Comparison of ENCODE assay signal across 36 cellular contexts in genomic region chr13:46754812-46755211, GRCh38.
"Had no signal": no experiment of that assay in that cellular context is flagged by ENCODE, and none has a peak within 500 bp of the region (broad histone marks: within the 10 kb centered on the region; RNA-seq: fewer than 3 reads in every experiment).

No MANE protein-coding gene starts in this region.

- H3K36me3 ChIP-seq: adrenal gland, breast epithelium had no signal

- H3K9me3 ChIP-seq: adrenal gland, body of pancreas, breast epithelium had no signal

- H3K27ac Mint-ChIP-seq: activated B cell treated with CpG ODN at 0.5 μM for 24 hours; activated CD4-positive, alpha-beta memory T cell treated with anti-CD3 and anti-CD28 coated beads for 36 hours; activated CD4-positive, alpha-beta T cell treated with anti-CD3 and anti-CD28 coated beads, Interleukin-2, amount 10 ng/mL, durations not matched to agents 24 days and 14 days; activated CD8-positive, alpha-beta T cell treated with anti-CD3 and anti-CD28 coated beads for 36 hours; activated naive CD4-positive, alpha-beta T cell treated with anti-CD3 and anti-CD28 coated beads for 36 hours; activated naive CD4-positive, alpha-beta T cell treated with anti-CD3 and anti-CD28 coated beads, Interleukin-2, amount 50 U/mL, for 72 hours; activated naive CD8-positive, alpha-beta T cell treated with anti-CD3 and anti-CD28 coated beads for 36 hours; activated T-cell treated with anti-CD3 and anti-CD28 coated beads, Interleukin-2, amount 50 U/mL, for 72 hours; activated T-helper 1 cell treated with anti-CD3 and anti-CD28 coated beads, Interleukin-12 subunit alpha, Interleukin-12 subunit beta, Interleukin-2, Interleukin-4 antibody, amounts not matched to agents 30 ng/mL and 10 ng/mL and 1 ng/mL, durations not matched to agents 14 hours and 24 hours and 36 hours; activated T-helper 17 cell treated with anti-CD3 and anti-CD28 coated beads, Interleukin-2, amount 50 U/mL, for 72 hours; T-helper 2 cell treated with Interferon-gamma antibody and Interleukin-4, amounts not matched to agents 5 μg/mL and 100 μg/mL, for 36 hours had no signal

- FAIRE-seq: astrocyte, colon, TTC549 had no signal

- H3K27me3 ChIP-seq: adrenal gland, body of pancreas, brain microvascular endothelial cell, breast epithelium had no signal

- DNase-seq: activated B cell treated with CpG ODN at 0.5 μM for 24 hours; activated CD4-positive, alpha-beta memory T cell treated with anti-CD3 and anti-CD28 coated beads for 36 hours; activated CD4-positive, alpha-beta T cell treated with anti-CD3 and anti-CD28 coated beads for 4 hours; activated CD4-positive, alpha-beta T cell treated with anti-CD3 and anti-CD28 coated beads, Interleukin-2, amount 10 ng/mL, durations not matched to agents 24 days and 14 days; activated CD4-positive, alpha-beta T cell treated with anti-CD3 and anti-CD28 coated beads, Interleukin-2, amount 50 U/mL, for 1 hour; activated CD4-positive, alpha-beta T cell treated with anti-CD3 and anti-CD28 coated beads, Interleukin-2, amount 50 U/mL, for 4 hours; activated CD4-positive, CD25-positive, alpha-beta regulatory T cell treated with anti-CD3 and anti-CD28 coated beads, Interleukin-2, amount 50 U/mL, for 72 hours; activated CD8-positive, alpha-beta memory T cell treated with anti-CD3 and anti-CD28 coated beads, Interleukin-2, amount 50 U/mL, for 4 hours; activated CD8-positive, alpha-beta T cell treated with anti-CD3 and anti-CD28 coated beads for 36 hours; activated effector memory CD4-positive, alpha-beta T cell treated with anti-CD3 and anti-CD28 coated beads, Interleukin-2, amount 50 U/mL, for 16 hours; activated gamma-delta T cell treated with Interleukin-2 at 50 U/mL for 16 hours; activated naive CD4-positive, alpha-beta T cell; activated naive CD4-positive, alpha-beta T cell treated with anti-CD3 and anti-CD28 coated beads for 36 hours; activated naive CD4-positive, alpha-beta T cell treated with anti-CD3 and anti-CD28 coated beads, Interleukin-2, amount 50 U/mL, for 16 hours; activated naive CD8-positive, alpha-beta T cell treated with anti-CD3 and anti-CD28 coated beads for 36 hours; activated T-cell treated with anti-CD3 and anti-CD28 coated beads for 4 hours; activated T-cell treated with anti-CD3 and anti-CD28 coated beads, Interleukin-2, amount 50 U/mL, for 1 hour; activated T-cell treated with anti-CD3 and anti-CD28 coated beads, Interleukin-2, amount 50 U/mL, for 4 hours; activated T-cell treated with anti-CD3 and anti-CD28 coated beads, Interleukin-2, amount 50 U/mL, for 72 hours; adrenal gland; amniotic stem cell; aorta; body of pancreas; brain microvascular endothelial cell; central memory CD4-positive, alpha-beta T cell; T-helper 2 cell; T-helper 9 cell had no signal

- H3K9me3 Mint-ChIP-seq: activated B cell treated with CpG ODN at 0.5 μM for 24 hours; activated CD4-positive, alpha-beta memory T cell treated with anti-CD3 and anti-CD28 coated beads for 36 hours; activated CD4-positive, alpha-beta T cell treated with anti-CD3 and anti-CD28 coated beads, Interleukin-2, amount 10 ng/mL, durations not matched to agents 24 days and 14 days; activated CD8-positive, alpha-beta T cell treated with anti-CD3 and anti-CD28 coated beads for 36 hours; activated naive CD4-positive, alpha-beta T cell treated with anti-CD3 and anti-CD28 coated beads for 36 hours; activated naive CD4-positive, alpha-beta T cell treated with anti-CD3 and anti-CD28 coated beads, Interleukin-2, amount 50 U/mL, for 72 hours; activated naive CD8-positive, alpha-beta T cell treated with anti-CD3 and anti-CD28 coated beads for 36 hours; activated T-cell treated with anti-CD3 and anti-CD28 coated beads, Interleukin-2, amount 50 U/mL, for 4 hours; activated T-cell treated with anti-CD3 and anti-CD28 coated beads, Interleukin-2, amount 50 U/mL, for 72 hours; activated T-helper 1 cell treated with anti-CD3 and anti-CD28 coated beads, Interleukin-12 subunit alpha, Interleukin-12 subunit beta, Interleukin-2, Interleukin-4 antibody, amounts not matched to agents 30 ng/mL and 10 ng/mL and 1 ng/mL, durations not matched to agents 14 hours and 24 hours and 36 hours; activated T-helper 17 cell treated with anti-CD3 and anti-CD28 coated beads, Interleukin-2, amount 50 U/mL, for 72 hours; T-helper 2 cell treated with Interferon-gamma antibody and Interleukin-4, amounts not matched to agents 5 μg/mL and 100 μg/mL, for 36 hours had no signal

- H3K4me3 Mint-ChIP-seq: activated B cell treated with CpG ODN at 0.5 μM for 24 hours; activated CD4-positive, alpha-beta memory T cell treated with anti-CD3 and anti-CD28 coated beads for 36 hours; activated CD4-positive, alpha-beta T cell treated with anti-CD3 and anti-CD28 coated beads, Interleukin-2, amount 10 ng/mL, durations not matched to agents 24 days and 14 days; activated CD8-positive, alpha-beta T cell treated with anti-CD3 and anti-CD28 coated beads for 36 hours; activated naive CD4-positive, alpha-beta T cell treated with anti-CD3 and anti-CD28 coated beads for 36 hours; activated naive CD8-positive, alpha-beta T cell treated with anti-CD3 and anti-CD28 coated beads for 36 hours; activated T-cell treated with anti-CD3 and anti-CD28 coated beads, Interleukin-2, amount 50 U/mL, for 4 hours; activated T-cell treated with anti-CD3 and anti-CD28 coated beads, Interleukin-2, amount 50 U/mL, for 72 hours; activated T-helper 1 cell treated with anti-CD3 and anti-CD28 coated beads, Interleukin-12 subunit alpha, Interleukin-12 subunit beta, Interleukin-2, Interleukin-4 antibody, amounts not matched to agents 30 ng/mL and 10 ng/mL and 1 ng/mL, durations not matched to agents 14 hours and 24 hours and 36 hours; activated T-helper 17 cell treated with anti-CD3 and anti-CD28 coated beads, Interleukin-2, amount 50 U/mL, for 72 hours; T-helper 2 cell treated with Interferon-gamma antibody and Interleukin-4, amounts not matched to agents 5 μg/mL and 100 μg/mL, for 36 hours had no signal

- H3K4me1 ChIP-seq: adrenal gland, breast epithelium had no signal

- H3K27me3 Mint-ChIP-seq: activated CD4-positive, alpha-beta memory T cell treated with anti-CD3 and anti-CD28 coated beads for 36 hours; activated CD4-positive, alpha-beta T cell treated with anti-CD3 and anti-CD28 coated beads, Interleukin-2, amount 10 ng/mL, durations not matched to agents 24 days and 14 days; activated CD8-positive, alpha-beta T cell treated with anti-CD3 and anti-CD28 coated beads for 36 hours; activated naive CD8-positive, alpha-beta T cell treated with anti-CD3 and anti-CD28 coated beads for 36 hours; activated T-helper 17 cell treated with anti-CD3 and anti-CD28 coated beads, Interleukin-2, amount 50 U/mL, for 72 hours had no signal

- H3K27ac ChIP-seq: adrenal gland, body of pancreas, brain microvascular endothelial cell, breast epithelium, VCaP had no signal

- H3K4me3 ChIP-seq: adrenal gland, body of pancreas, breast epithelium had no signal

- ATAC-seq: activated CD8-positive, alpha-beta T cell treated with anti-CD3 and anti-CD28 coated beads for 36 hours; activated naive CD4-positive, alpha-beta T cell treated with anti-CD3 and anti-CD28 coated beads, Interleukin-2, amount 50 U/mL, for 72 hours; activated T-cell treated with anti-CD3 and anti-CD28 coated beads, Interleukin-2, amount 50 U/mL, for 4 hours; activated T-cell treated with anti-CD3 and anti-CD28 coated beads, Interleukin-2, amount 50 U/mL, for 72 hours; activated T-helper 17 cell treated with anti-CD3 and anti-CD28 coated beads, Interleukin-2, amount 50 U/mL, for 72 hours; body of pancreas had no signal
